ENCODE assay signal across 10 cellular contexts in genomic region chr1:229623838-229624237, GRCh38. TPM values are rescaled to one million over a fixed set of nuclear protein-coding genes. Genes with fewer than 3 reads are reported as not detected.
DNase-seq lines count a peak whose midpoint lies in the region; ATAC-seq, FAIRE-seq and TF ChIP-seq lines count a peak whose summit lies in the region.
"Had no signal": no experiment of that assay in that cellular context is flagged by ENCODE, and none has a peak within 500 bp of the region (broad histone marks: within the 10 kb centered on the region; RNA-seq: fewer than 3 reads in every experiment).

No MANE protein-coding gene starts in this region.

- no peak for TF ChIP-seq CTCF in activated B cell treated with CpG ODN at 0.5 μM for 24 hours (IDR thresholded peaks at IDR 0.05)

- intact Hi-C loops in activated B cell treated with CpG ODN at 0.5 μM for 24 hours (cut with micrococcal nuclease) = no loop called here

- no peaks in the 10 kb centered on the region for H3K27me3 Mint-ChIP-seq in activated B cell treated with CpG ODN at 0.5 μM for 24 hours
- H3K27me3 Mint-ChIP-seq in memory B cell = no peaks in the 10 kb centered on the region

- peaks cover 52% of the 10 kb centered on the region for H3K4me1 Mint-ChIP-seq in activated B cell treated with CpG ODN at 0.5 μM for 24 hours
- H3K4me1 Mint-ChIP-seq in memory B cell = peaks cover 43% of the 10 kb centered on the region

- peak; percentile 9 for FAIRE-seq in GM18507 (lab: Jason Lieb, UNC)

- peak overlapping the region; percentile 12 for H3K4me3 Mint-ChIP-seq in activated B cell treated with CpG ODN at 0.5 μM for 24 hours
- H3K4me3 Mint-ChIP-seq in memory B cell = peak overlapping the region; percentile 16

- no peaks in the 10 kb centered on the region for H3K27me3 ChIP-seq in BLaER1 treated with 17β-estradiol and CSF1 and Interleukin-3, amounts not matched to agents 10 nM and 100 nM
- H3K27me3 ChIP-seq: Peyer's patch had no signal

- H4K20me1 ChIP-seq in BLaER1 treated with 17β-estradiol and CSF1 and Interleukin-3, amounts not matched to agents 10 nM and 100 nM = peaks cover 50 to 92% (median 76%) of the 10 kb centered on the region in 11 experiments; a peak in 20 of 22 replicates

- peak overlapping the region; percentile 90 to 99 (median 95) for H3K4me2 ChIP-seq in BLaER1 treated with 17β-estradiol and CSF1 and Interleukin-3, amounts not matched to agents 10 nM and 100 nM

- CTCF ChIA-PET in activated B cell treated with CpG ODN at 0.5 μM for 24 hours (lab: Charles Lee) = no interaction called here

- H3K36me3 ChIP-seq in BLaER1 treated with 17β-estradiol and CSF1 and Interleukin-3, amounts not matched to agents 10 nM and 100 nM = peaks cover 0 to 24% (median 7%) of the 10 kb centered on the region in 11 experiments; a peak in 15 of 22 replicates
- H3K36me3 ChIP-seq: Peyer's patch had no signal

- DNase-seq in GM18507 (ENCODE audit: extremely low spot score, insufficient read length, low read depth) = no peak
- DNase-seq in activated B cell treated with CpG ODN at 0.5 μM for 24 hours = no peak
- no peak for DNase-seq in memory B cell (ENCODE audit: low spot score in 2 of 2)
- no peak for DNase-seq in activated CD4-positive, CD25-positive, alpha-beta regulatory T cell treated with anti-CD3 and anti-CD28 coated beads, Interleukin-2, amount 50 U/mL, for 72 hours
- no peak for DNase-seq in hypothalamus (lab: John Stamatoyannopoulos, UW)
- DNase-seq: amygdala, Peyer's patch had no signal

- H3K27ac Mint-ChIP-seq in activated B cell treated with CpG ODN at 0.5 μM for 24 hours = no peak overlapping the region
- no peak overlapping the region for H3K27ac Mint-ChIP-seq in memory B cell

- H3K27ac ChIP-seq in BLaER1 treated with 17β-estradiol and CSF1 and Interleukin-3, amounts not matched to agents 10 nM and 100 nM = no peak overlapping the region

- peak overlapping the region in 3 of 10 experiments; percentile 99 to 100 (median 100); a peak in 2 of 20 replicates for H3K4me3 ChIP-seq in BLaER1 treated with 17β-estradiol and CSF1 and Interleukin-3, amounts not matched to agents 10 nM and 100 nM

- peak overlapping the region in 6 of 11 experiments; percentile 39 to 94 (median 81); a peak in 4 of 22 replicates for H3K9ac ChIP-seq in BLaER1 treated with 17β-estradiol and CSF1 and Interleukin-3, amounts not matched to agents 10 nM and 100 nM

- H3K9me3 ChIP-seq in BLaER1 treated with 17β-estradiol and CSF1 and Interleukin-3, amounts not matched to agents 10 nM and 100 nM (replicated peaks in 1 of 11) = no peaks in the 10 kb centered on the region
- H3K9me3 ChIP-seq: Peyer's patch had no signal

- ATAC-seq in activated B cell treated with CpG ODN at 0.5 μM for 24 hours (ENCODE audit: low read depth) (no peak), memory B cell (ENCODE audit: low read depth) (no peak), GM21360 (IDR thresholded peaks at IDR 0.05; ENCODE audit: unreplicated experiment) (no peak), HG03196 (IDR thresholded peaks at IDR 0.05; ENCODE audit: unreplicated experiment) (no peak)

- H3K4me1 ChIP-seq in BLaER1 treated with 17β-estradiol and CSF1 and Interleukin-3, amounts not matched to agents 10 nM and 100 nM = peaks cover 22 to 36% (median 31%) of the 10 kb centered on the region in 10 experiments

- no peaks in the 10 kb centered on the region for H3K9me3 Mint-ChIP-seq in activated B cell treated with CpG ODN at 0.5 μM for 24 hours
- no peaks in the 10 kb centered on the region for H3K9me3 Mint-ChIP-seq in memory B cell

- POLR2A ChIA-PET in activated B cell treated with CpG ODN at 0.5 μM for 24 hours (lab: Charles Lee) = interaction anchor here (1.6 to 4.5 kb wide), 2 partner anchors 66 to 116 kb away, joined by 5 to 46 read pairs; partner anchors contain the start of genes ABCB10 and NUP133

- peaks cover 12% of the 10 kb centered on the region for H3K36me3 Mint-ChIP-seq in activated B cell treated with CpG ODN at 0.5 μM for 24 hours (ENCODE audit: low read depth)
- H3K36me3 Mint-ChIP-seq in memory B cell = no peaks in the 10 kb centered on the region

RNA-seq across cellular contexts. Expression of gene TAF5L, which starts 2.1 kb away (rescaled TPM):
- 22.0 and 24.4 TPM in 2 replicates for total RNA-seq in activated B cell treated with CpG ODN at 0.5 μM for 24 hours

RNA-seq across cellular contexts. Expression of gene URB2, which starts 2.2 kb away (rescaled TPM):
- total RNA-seq in activated B cell treated with CpG ODN at 0.5 μM for 24 hours = 17.4 and 21.8 TPM in 2 replicates
